ENCODE assay signal across 17 cellular contexts in the genomic region with DNA sequence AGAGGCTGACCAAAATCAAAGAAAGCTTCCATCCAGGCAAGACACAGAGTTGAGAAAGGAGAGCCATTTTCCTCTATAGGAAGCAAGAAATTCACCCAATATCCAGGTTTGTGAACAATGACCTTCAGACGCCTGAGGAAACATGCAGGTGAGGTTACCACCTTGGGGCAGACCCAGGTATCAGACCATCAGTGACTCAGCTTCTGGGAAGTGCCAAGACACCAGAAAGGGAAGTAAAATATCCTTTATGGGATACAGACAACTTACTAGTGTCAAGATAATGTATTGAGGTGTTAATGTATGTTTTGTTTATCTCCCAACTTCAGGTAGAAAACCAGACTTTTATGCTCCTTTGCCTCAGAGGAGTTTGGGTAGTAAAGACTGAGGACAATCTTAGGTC.
"Had no signal": no experiment of that assay in that cellular context is flagged by ENCODE, and none has a peak within 500 bp of the region (broad histone marks: within the 10 kb centered on the region; RNA-seq: fewer than 3 reads in every experiment).

No MANE protein-coding gene starts in this region.

- DNase-seq: activated naive CD4-positive, alpha-beta T cell; anterior cingulate cortex; dermis blood vessel endothelial cell; effector memory CD8-positive, alpha-beta T cell; heart right ventricle; naive thymus-derived CD8-positive, alpha-beta T cell; nucleus accumbens; right cardiac atrium; T-helper 2 cell; testis; upper lobe of right lung had no signal

- H3K4me3 Mint-ChIP-seq: effector memory CD8-positive, alpha-beta T cell; stimulated activated naive CD8-positive, alpha-beta T cell treated with anti-CD3 and anti-CD28 coated beads, Interleukin-15, Interleukin-2, amounts not matched to agents 100 ng/mL and 50 ng/mL, for 24 hours had no signal

- FAIRE-seq: bronchial epithelial cell, frontal cortex, islet of Langerhans had no signal

- H3K9me3 Mint-ChIP-seq: effector memory CD8-positive, alpha-beta T cell had no signal

- H3K36me3 ChIP-seq: heart right ventricle, prostate gland, upper lobe of right lung had no signal

- H3K27ac Mint-ChIP-seq: effector memory CD8-positive, alpha-beta T cell; stimulated activated naive CD8-positive, alpha-beta T cell treated with anti-CD3 and anti-CD28 coated beads, Interleukin-15, Interleukin-2, amounts not matched to agents 100 ng/mL and 50 ng/mL, for 24 hours had no signal

- ATAC-seq: activated CD4-positive, CD25-positive, alpha-beta regulatory T cell treated with anti-CD3 and anti-CD28 coated beads, Interleukin-2, amount 50 U/mL, for 24 hours; effector memory CD8-positive, alpha-beta T cell; heart right ventricle; naive thymus-derived CD8-positive, alpha-beta T cell; right cardiac atrium; upper lobe of right lung had no signal

- H3K27me3 ChIP-seq: heart right ventricle, testis, upper lobe of right lung had no signal

- H3K4me3 ChIP-seq: heart right ventricle, prostate gland, testis, upper lobe of right lung had no signal

- H3K27ac ChIP-seq: heart right ventricle, prostate gland, testis, upper lobe of right lung had no signal

- H3K9me3 ChIP-seq: prostate gland, testis, upper lobe of right lung had no signal

- H3K4me1 ChIP-seq: prostate gland, upper lobe of right lung had no signal
